Comparison of ENCODE assay signal across 30 cellular contexts in genomic region chr16:75228143-75228976, GRCh38. TPM values are rescaled to one million over a fixed set of nuclear protein-coding genes. Genes with fewer than 3 reads are reported as not detected.
"Had no signal": no experiment of that assay in that cellular context is flagged by ENCODE, and none has a peak within 500 bp of the region (broad histone marks: within the 10 kb centered on the region; RNA-seq: fewer than 3 reads in every experiment).

No MANE protein-coding gene starts in this region.

- H3K27ac Mint-ChIP-seq: activated CD4-positive, alpha-beta T cell treated with anti-CD3 and anti-CD28 coated beads, Interleukin-2, amount 10 ng/mL, durations not matched to agents 7 days and 5 days; activated CD8-positive, alpha-beta memory T cell treated with anti-CD3 and anti-CD28 coated beads, Interleukin-2, amount 10 ng/mL, durations not matched to agents 7 days and 5 days; activated CD8-positive, alpha-beta T cell treated with anti-CD3 and anti-CD28 coated beads for 36 hours; activated naive CD8-positive, alpha-beta T cell treated with anti-CD3 and anti-CD28 coated beads, Interleukin-2, amount 50 U/mL, for 24 hours; activated T-helper 1 cell treated with anti-CD3 and anti-CD28 coated beads, Interleukin-12 subunit alpha, Interleukin-12 subunit beta, Interleukin-2, Interleukin-4 antibody, amounts not matched to agents 30 ng/mL and 10 ng/mL and 1 ng/mL, durations not matched to agents 14 hours and 24 hours and 36 hours; dendritic cell treated with granulocyte-macrophage colony-stimulating factor and Interleukin-4, amounts not matched to agents 40 ng/mL and 50 ng/mL, for 4 days; natural killer cell treated with Interleukin-12 subunit alpha and Interleukin-12 subunit beta and Interleukin-15 and Interleukin-18, amount 100 ng/mL, for 72 hours had no signal

- H3K4me1 Mint-ChIP-seq: activated CD4-positive, alpha-beta T cell treated with anti-CD3 and anti-CD28 coated beads, Interleukin-2, amount 10 ng/mL, durations not matched to agents 7 days and 5 days; activated CD8-positive, alpha-beta memory T cell treated with anti-CD3 and anti-CD28 coated beads, Interleukin-2, amount 10 ng/mL, durations not matched to agents 7 days and 5 days; activated naive CD8-positive, alpha-beta T cell treated with anti-CD3 and anti-CD28 coated beads, Interleukin-2, amount 50 U/mL, for 24 hours; brain; stimulated activated naive CD8-positive, alpha-beta T cell treated with anti-CD3 and anti-CD28 coated beads, Interleukin-15, amount 100 ng/mL, for 72 hours had no signal

- H3K4me2 ChIP-seq: hepatocyte had no signal

- H3K27me3 Mint-ChIP-seq: activated CD4-positive, alpha-beta T cell treated with anti-CD3 and anti-CD28 coated beads, Interleukin-2, amount 10 ng/mL, durations not matched to agents 7 days and 5 days had no signal

- H3K4me3 Mint-ChIP-seq: activated CD4-positive, alpha-beta T cell treated with anti-CD3 and anti-CD28 coated beads, Interleukin-2, amount 10 ng/mL, durations not matched to agents 7 days and 5 days; activated CD8-positive, alpha-beta memory T cell treated with anti-CD3 and anti-CD28 coated beads, Interleukin-2, amount 10 ng/mL, durations not matched to agents 7 days and 5 days; activated CD8-positive, alpha-beta T cell treated with anti-CD3 and anti-CD28 coated beads for 36 hours; activated naive CD8-positive, alpha-beta T cell treated with anti-CD3 and anti-CD28 coated beads, Interleukin-2, amount 50 U/mL, for 24 hours; activated T-helper 1 cell treated with anti-CD3 and anti-CD28 coated beads, Interleukin-12 subunit alpha, Interleukin-12 subunit beta, Interleukin-2, Interleukin-4 antibody, amounts not matched to agents 30 ng/mL and 10 ng/mL and 1 ng/mL, durations not matched to agents 14 hours and 24 hours and 36 hours; brain; dendritic cell treated with granulocyte-macrophage colony-stimulating factor and Interleukin-4, amounts not matched to agents 40 ng/mL and 50 ng/mL, for 4 days; natural killer cell treated with Interleukin-12 subunit alpha and Interleukin-12 subunit beta and Interleukin-15 and Interleukin-18, amount 100 ng/mL, for 72 hours; stimulated activated naive CD8-positive, alpha-beta T cell treated with anti-CD3 and anti-CD28 coated beads, Interleukin-15, amount 100 ng/mL, for 72 hours had no signal

- ATAC-seq: activated CD4-positive, CD25-positive, alpha-beta regulatory T cell treated with anti-CD3 and anti-CD28 coated beads, Interleukin-2, amount 50 U/mL, for 24 hours; activated CD8-positive, alpha-beta memory T cell treated with anti-CD3 and anti-CD28 coated beads, Interleukin-2, amount 10 ng/mL, durations not matched to agents 7 days and 5 days; activated CD8-positive, alpha-beta T cell treated with anti-CD3 and anti-CD28 coated beads for 36 hours; activated naive CD8-positive, alpha-beta T cell treated with anti-CD3 and anti-CD28 coated beads, Interleukin-2, amount 50 U/mL, for 24 hours; left ventricle myocardium superior; natural killer cell treated with Interleukin-12 subunit alpha and Interleukin-12 subunit beta and Interleukin-15 and Interleukin-18, amount 100 ng/mL, for 72 hours; psoas muscle had no signal

- H3K27me3 ChIP-seq: hepatocyte, ovary, right atrium auricular region, tibial artery had no signal

- H3K27ac ChIP-seq: hepatocyte, ovary, psoas muscle, tibial artery had no signal

- H3K4me3 ChIP-seq: hepatocyte, ovary, psoas muscle, right atrium auricular region, tibial artery had no signal

- DNase-seq: activated CD4-positive, alpha-beta T cell treated with anti-CD3 and anti-CD28 coated beads, Interleukin-2, amount 10 ng/mL, durations not matched to agents 7 days and 5 days; activated CD8-positive, alpha-beta memory T cell treated with anti-CD3 and anti-CD28 coated beads, Interleukin-2, amount 10 ng/mL, durations not matched to agents 7 days and 5 days; activated CD8-positive, alpha-beta T cell treated with anti-CD3 and anti-CD28 coated beads for 36 hours; activated gamma-delta T cell; activated naive CD4-positive, alpha-beta T cell treated with anti-CD3 and anti-CD28 coated beads, Interleukin-2, amount 50 U/mL, for 16 hours; activated naive CD8-positive, alpha-beta T cell treated with anti-CD3 and anti-CD28 coated beads, Interleukin-2, amount 50 U/mL, for 24 hours; activated T-cell treated with anti-CD3 and anti-CD28 coated beads for 4 hours; effector CD4-positive, alpha-beta T cell; foreskin melanocyte; glutamatergic neuron; left ventricle myocardium superior; mammary epithelial cell; midbrain; ovary; stimulated activated CD4-positive, alpha-beta T cell treated with anti-CD3 and anti-CD28 coated beads, Interleukin-12 subunit alpha, Interleukin-12 subunit beta, amount 100 ng/mL, for 4 hours; stimulated activated CD4-positive, alpha-beta T cell treated with anti-CD3 and anti-CD28 coated beads, Interleukin-1b, Interleukin-23, amount 100 ng/mL, for 48 hours; stimulated activated naive CD8-positive, alpha-beta T cell treated with anti-CD3 and anti-CD28 coated beads, Interleukin-15, amount 100 ng/mL, for 72 hours had no signal

- H3K36me3 Mint-ChIP-seq: activated CD8-positive, alpha-beta memory T cell treated with anti-CD3 and anti-CD28 coated beads, Interleukin-2, amount 10 ng/mL, durations not matched to agents 7 days and 5 days; natural killer cell treated with Interleukin-12 subunit alpha and Interleukin-12 subunit beta and Interleukin-15 and Interleukin-18, amount 100 ng/mL, for 72 hours had no signal

- H3K9me3 ChIP-seq: ovary, psoas muscle, right atrium auricular region, tibial artery had no signal

- H3K9me3 Mint-ChIP-seq: activated CD4-positive, alpha-beta T cell treated with anti-CD3 and anti-CD28 coated beads, Interleukin-2, amount 10 ng/mL, durations not matched to agents 7 days and 5 days; activated CD8-positive, alpha-beta T cell treated with anti-CD3 and anti-CD28 coated beads for 36 hours; activated naive CD8-positive, alpha-beta T cell treated with anti-CD3 and anti-CD28 coated beads, Interleukin-2, amount 50 U/mL, for 24 hours; activated T-helper 1 cell treated with anti-CD3 and anti-CD28 coated beads, Interleukin-12 subunit alpha, Interleukin-12 subunit beta, Interleukin-2, Interleukin-4 antibody, amounts not matched to agents 30 ng/mL and 10 ng/mL and 1 ng/mL, durations not matched to agents 14 hours and 24 hours and 36 hours; brain; dendritic cell treated with granulocyte-macrophage colony-stimulating factor and Interleukin-4, amounts not matched to agents 40 ng/mL and 50 ng/mL, for 4 days; natural killer cell treated with Interleukin-12 subunit alpha and Interleukin-12 subunit beta and Interleukin-15 and Interleukin-18, amount 100 ng/mL, for 72 hours; stimulated activated naive CD8-positive, alpha-beta T cell treated with anti-CD3 and anti-CD28 coated beads, Interleukin-15, amount 100 ng/mL, for 72 hours had no signal

- H2AFZ ChIP-seq: hepatocyte had no signal

- H3K36me3 ChIP-seq: ovary had no signal

RNA-seq across cellular contexts. Expression of gene CTRB1, which starts 9.6 kb away (rescaled TPM):
- total RNA-seq: activated CD4-positive, alpha-beta T cell treated with anti-CD3 and anti-CD28 coated beads, Interleukin-2, amount 10 ng/mL, durations not matched to agents 7 days and 5 days; activated CD8-positive, alpha-beta memory T cell treated with anti-CD3 and anti-CD28 coated beads, Interleukin-2, amount 10 ng/mL, durations not matched to agents 7 days and 5 days; activated CD8-positive, alpha-beta T cell treated with anti-CD3 and anti-CD28 coated beads for 36 hours; activated T-helper 1 cell treated with anti-CD3 and anti-CD28 coated beads, Interleukin-12 subunit alpha, Interleukin-12 subunit beta, Interleukin-2, Interleukin-4 antibody, amounts not matched to agents 30 ng/mL and 10 ng/mL and 1 ng/mL, durations not matched to agents 14 hours and 24 hours and 36 hours; cardiac septum; chondrocyte; hepatocyte; left ventricle myocardium superior; mammary epithelial cell; natural killer cell treated with Interleukin-12 subunit alpha and Interleukin-12 subunit beta and Interleukin-15 and Interleukin-18, amount 100 ng/mL, for 72 hours; right atrium auricular region; T-helper 2 cell treated with Interferon-gamma antibody and Interleukin-4, amounts not matched to agents 100 ng/mL and 5 ng/mL, for 36 hours; urinary bladder had no signal

RNA-seq across cellular contexts. Expression of gene CTRB2, which starts 21.4 kb away (rescaled TPM):
- total RNA-seq: activated CD4-positive, alpha-beta T cell treated with anti-CD3 and anti-CD28 coated beads, Interleukin-2, amount 10 ng/mL, durations not matched to agents 7 days and 5 days; activated CD8-positive, alpha-beta memory T cell treated with anti-CD3 and anti-CD28 coated beads, Interleukin-2, amount 10 ng/mL, durations not matched to agents 7 days and 5 days; activated CD8-positive, alpha-beta T cell treated with anti-CD3 and anti-CD28 coated beads for 36 hours; activated T-helper 1 cell treated with anti-CD3 and anti-CD28 coated beads, Interleukin-12 subunit alpha, Interleukin-12 subunit beta, Interleukin-2, Interleukin-4 antibody, amounts not matched to agents 30 ng/mL and 10 ng/mL and 1 ng/mL, durations not matched to agents 14 hours and 24 hours and 36 hours; cardiac septum; chondrocyte; hepatocyte; left ventricle myocardium superior; mammary epithelial cell; natural killer cell treated with Interleukin-12 subunit alpha and Interleukin-12 subunit beta and Interleukin-15 and Interleukin-18, amount 100 ng/mL, for 72 hours; right atrium auricular region; T-helper 2 cell treated with Interferon-gamma antibody and Interleukin-4, amounts not matched to agents 100 ng/mL and 5 ng/mL, for 36 hours; urinary bladder had no signal

RNA-seq across cellular contexts. Expression of gene BCAR1, which starts 23.1 kb away (rescaled TPM):
- total RNA-seq: natural killer cell treated with Interleukin-12 subunit alpha and Interleukin-12 subunit beta and Interleukin-15 and Interleukin-18, amount 100 ng/mL, for 72 hours; T-helper 2 cell treated with Interferon-gamma antibody and Interleukin-4, amounts not matched to agents 100 ng/mL and 5 ng/mL, for 36 hours had no signal
